ENCODE assay signal across 33 cellular contexts in the genomic region with DNA sequence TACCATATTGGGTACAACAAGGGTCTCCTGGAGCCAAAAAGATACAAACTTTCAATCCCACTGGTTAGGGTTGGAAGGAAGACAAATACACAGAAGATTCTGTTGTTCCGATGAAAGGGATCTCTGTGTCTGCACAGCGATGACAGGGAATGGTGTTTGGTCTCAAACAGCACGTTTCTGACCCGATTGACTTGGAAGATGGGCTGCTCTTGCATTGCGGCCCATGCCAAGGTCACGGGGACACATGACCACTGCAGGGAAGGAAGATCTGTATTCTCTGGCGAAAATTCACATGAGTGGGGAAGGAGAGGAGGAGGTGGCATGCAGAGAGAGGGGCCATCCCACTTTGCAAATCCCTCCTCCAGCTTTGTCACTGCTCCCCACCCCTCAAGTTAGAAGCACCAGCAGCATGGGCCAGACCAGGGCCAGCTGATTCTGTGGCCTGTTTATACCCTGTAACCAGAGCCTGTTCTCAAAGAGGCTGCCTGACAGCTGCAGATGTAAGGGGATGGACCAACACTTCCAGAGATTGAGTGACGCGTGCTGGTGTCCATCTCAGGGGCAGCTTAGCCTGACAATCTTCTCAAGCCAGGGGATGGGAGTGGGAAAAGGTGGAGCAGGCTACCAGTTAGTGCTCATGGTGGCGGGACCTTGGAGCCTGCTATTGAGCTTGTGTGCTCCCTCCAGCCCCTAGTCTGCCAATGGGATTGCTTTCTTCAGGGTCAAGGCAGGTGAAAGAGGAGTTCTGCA. TPM values are rescaled to one million over a fixed set of nuclear protein-coding genes. Genes with fewer than 3 reads are reported as not detected.
DNase-seq lines count a peak whose midpoint lies in the region; ATAC-seq and TF ChIP-seq lines count a peak whose summit lies in the region.
"Had no signal": no experiment of that assay in that cellular context is flagged by ENCODE, and none has a peak within 500 bp of the region (broad histone marks: within the 10 kb centered on the region; RNA-seq: fewer than 3 reads in every experiment).

No MANE protein-coding gene starts in this region.

- no peaks in the 10 kb centered on the region for H3K9me3 ChIP-seq in naive thymus-derived CD4-positive, alpha-beta T cell (ENCODE audit: control insufficient read depth in 2 of 3, low read length in 3 of 3)
- H3K9me3 ChIP-seq: breast epithelium, spleen, stomach, upper lobe of left lung had no signal

- H3K4me3 ChIP-seq in naive thymus-derived CD4-positive, alpha-beta T cell (ENCODE audit: low read length), result no peak overlapping the region
- H3K4me3 ChIP-seq: breast epithelium, GM12878, spleen, stomach, upper lobe of left lung had no signal

- H3K27ac Mint-ChIP-seq in naive thymus-derived CD4-positive, alpha-beta T cell, result no peak overlapping the region
- H3K27ac Mint-ChIP-seq in natural killer cell treated with Interleukin-12 subunit alpha and Interleukin-12 subunit beta and Interleukin-15 and Interleukin-18, amount 100 ng/mL, for 72 hours, result no peak overlapping the region
- H3K27ac Mint-ChIP-seq: activated CD4-positive, alpha-beta memory T cell treated with anti-CD3 and anti-CD28 coated beads, Interleukin-2, amount 10 ng/mL, durations not matched to agents 7 days and 5 days; activated naive CD4-positive, alpha-beta T cell treated with anti-CD3 and anti-CD28 coated beads, Interleukin-2, amount 50 U/mL, for 72 hours; activated T-helper 17 cell treated with anti-CD3 and anti-CD28 coated beads, Interleukin-2, amount 50 U/mL, for 72 hours; T-helper 2 cell treated with Interferon-gamma antibody and Interleukin-4, amounts not matched to agents 5 μg/mL and 100 μg/mL, for 36 hours had no signal

- intact Hi-C loops in naive thymus-derived CD4-positive, alpha-beta T cell (cut with micrococcal nuclease), result no loop called here

- H3K36me3 Mint-ChIP-seq in naive thymus-derived CD4-positive, alpha-beta T cell, result no peaks in the 10 kb centered on the region
- H3K36me3 Mint-ChIP-seq in natural killer cell treated with Interleukin-12 subunit alpha and Interleukin-12 subunit beta and Interleukin-15 and Interleukin-18, amount 100 ng/mL, for 72 hours, result no peaks in the 10 kb centered on the region
- H3K36me3 Mint-ChIP-seq: activated naive CD4-positive, alpha-beta T cell treated with anti-CD3 and anti-CD28 coated beads, Interleukin-2, amount 50 U/mL, for 72 hours had no signal

- H3K4me1 Mint-ChIP-seq in naive thymus-derived CD4-positive, alpha-beta T cell, result peaks cover 0 to 7% (median 0%) of the 10 kb centered on the region in 7 donors
- no peaks in the 10 kb centered on the region for H3K4me1 Mint-ChIP-seq in natural killer cell treated with Interleukin-12 subunit alpha and Interleukin-12 subunit beta and Interleukin-15 and Interleukin-18, amount 100 ng/mL, for 72 hours (ENCODE audit: low read depth in 2 of 2)
- H3K4me1 Mint-ChIP-seq: activated CD4-positive, alpha-beta memory T cell treated with anti-CD3 and anti-CD28 coated beads, Interleukin-2, amount 10 ng/mL, durations not matched to agents 7 days and 5 days; activated T-helper 17 cell treated with anti-CD3 and anti-CD28 coated beads, Interleukin-2, amount 50 U/mL, for 72 hours had no signal

- peak; percentile 14 for ATAC-seq in naive thymus-derived CD4-positive, alpha-beta T cell
- ATAC-seq in HG03520 (IDR thresholded peaks at IDR 0.05; ENCODE audit: unreplicated experiment), result no peak
- ATAC-seq in natural killer cell treated with Interleukin-12 subunit alpha and Interleukin-12 subunit beta and Interleukin-15 and Interleukin-18, amount 100 ng/mL, for 72 hours, result no peak
- ATAC-seq: activated naive CD4-positive, alpha-beta T cell treated with anti-CD3 and anti-CD28 coated beads, Interleukin-2, amount 50 U/mL, for 72 hours; activated T-helper 17 cell treated with anti-CD3 and anti-CD28 coated beads, Interleukin-2, amount 50 U/mL, for 72 hours; GM12878 had no signal

- no peaks in the 10 kb centered on the region for H3K9me3 Mint-ChIP-seq in naive thymus-derived CD4-positive, alpha-beta T cell
- H3K9me3 Mint-ChIP-seq in natural killer cell treated with Interleukin-12 subunit alpha and Interleukin-12 subunit beta and Interleukin-15 and Interleukin-18, amount 100 ng/mL, for 72 hours, result no peaks in the 10 kb centered on the region
- H3K9me3 Mint-ChIP-seq: activated CD4-positive, alpha-beta memory T cell treated with anti-CD3 and anti-CD28 coated beads, Interleukin-2, amount 10 ng/mL, durations not matched to agents 7 days and 5 days; activated naive CD4-positive, alpha-beta T cell treated with anti-CD3 and anti-CD28 coated beads, Interleukin-2, amount 50 U/mL, for 72 hours; activated T-helper 17 cell treated with anti-CD3 and anti-CD28 coated beads, Interleukin-2, amount 50 U/mL, for 72 hours; nephron progenitor cell; T-helper 2 cell treated with Interferon-gamma antibody and Interleukin-4, amounts not matched to agents 5 μg/mL and 100 μg/mL, for 36 hours had no signal

- no peaks in the 10 kb centered on the region for H3K27me3 ChIP-seq in naive thymus-derived CD4-positive, alpha-beta T cell (ENCODE audit: control insufficient read depth in 2 of 2, insufficient read depth in 2 of 2, low read length in 2 of 2)
- H3K27me3 ChIP-seq: breast epithelium, spleen, stomach, upper lobe of left lung had no signal

- POLR2A ChIA-PET in naive thymus-derived CD4-positive, alpha-beta T cell (lab: Charles Lee), result no interaction called here
- POLR2A ChIA-PET in HEK293T (lab: Yijun Ruan, JAX), result no interaction called here

- DNase-seq in NCI-H2029 (lab: John Stamatoyannopoulos, UW) (peak; percentile 2), NCI-H2029 treated with DMSO at 0.1 percent for 48 hours (lab: John Stamatoyannopoulos, UW) (no peak), HEK293T (ENCODE audit: extremely low spot score) (no peak)
- DNase-seq in naive thymus-derived CD4-positive, alpha-beta T cell, result no peak
- no peak for DNase-seq in natural killer cell treated with Interleukin-12 subunit alpha and Interleukin-12 subunit beta and Interleukin-15 and Interleukin-18, amount 100 ng/mL, for 72 hours (ENCODE audit: low spot score)
- DNase-seq: activated CD4-positive, alpha-beta memory T cell treated with anti-CD3 and anti-CD28 coated beads, Interleukin-2, amount 10 ng/mL, durations not matched to agents 7 days and 5 days; activated CD4-positive, alpha-beta T cell treated with anti-CD3 and anti-CD28 coated beads for 1 hour; effector CD8-positive, alpha-beta T cell; islet precursor cell; KBM-7; NCI-H187 treated with DMSO at 0.1 percent for 48 hours; NCI-H69; nephron progenitor cell; retina; spleen; stimulated activated CD8-positive, alpha-beta memory T cell treated with anti-CD3 and anti-CD28 coated beads, Interleukin-4, amount 100 ng/mL, for 48 hours; stomach; upper lobe of left lung had no signal

- no peak overlapping the region for H3K4me3 Mint-ChIP-seq in naive thymus-derived CD4-positive, alpha-beta T cell
- no peak overlapping the region for H3K4me3 Mint-ChIP-seq in natural killer cell treated with Interleukin-12 subunit alpha and Interleukin-12 subunit beta and Interleukin-15 and Interleukin-18, amount 100 ng/mL, for 72 hours
- H3K4me3 Mint-ChIP-seq: activated CD4-positive, alpha-beta memory T cell treated with anti-CD3 and anti-CD28 coated beads, Interleukin-2, amount 10 ng/mL, durations not matched to agents 7 days and 5 days; activated T-helper 17 cell treated with anti-CD3 and anti-CD28 coated beads, Interleukin-2, amount 50 U/mL, for 72 hours; nephron progenitor cell; T-helper 2 cell treated with Interferon-gamma antibody and Interleukin-4, amounts not matched to agents 5 μg/mL and 100 μg/mL, for 36 hours had no signal

- H3K27me3 Mint-ChIP-seq in naive thymus-derived CD4-positive, alpha-beta T cell, result peaks cover 0 to 2% (median 0%) of the 10 kb centered on the region in 5 donors
- H3K27me3 Mint-ChIP-seq in natural killer cell treated with Interleukin-12 subunit alpha and Interleukin-12 subunit beta and Interleukin-15 and Interleukin-18, amount 100 ng/mL, for 72 hours, result peaks cover 0 to 8% of the 10 kb centered on the region in 2 donors
- H3K27me3 Mint-ChIP-seq: activated CD4-positive, alpha-beta memory T cell treated with anti-CD3 and anti-CD28 coated beads, Interleukin-2, amount 10 ng/mL, durations not matched to agents 7 days and 5 days; activated T-helper 17 cell treated with anti-CD3 and anti-CD28 coated beads, Interleukin-2, amount 50 U/mL, for 72 hours had no signal

- CTCF ChIA-PET in naive thymus-derived CD4-positive, alpha-beta T cell (lab: Charles Lee), result no interaction called here
- CTCF ChIA-PET in HEK293T (lab: Yijun Ruan, JAX), result no interaction called here

- no peaks in the 10 kb centered on the region for H3K36me3 ChIP-seq in naive thymus-derived CD4-positive, alpha-beta T cell (ENCODE audit: control insufficient read depth in 2 of 3, insufficient read depth in 3 of 3, low read length in 3 of 3)
- H3K36me3 ChIP-seq: breast epithelium, spleen, stomach, upper lobe of left lung had no signal

- no peaks in the 10 kb centered on the region for H3K4me1 ChIP-seq in naive thymus-derived CD4-positive, alpha-beta T cell (ENCODE audit: control insufficient read depth in 2 of 2, insufficient read depth in 2 of 2, low read length in 2 of 2)
- H3K4me1 ChIP-seq: breast epithelium, spleen had no signal

- peak overlapping the region; percentile 59 for H3K27ac ChIP-seq in angular gyrus (ENCODE audit: low read depth, low read length)
- H3K27ac ChIP-seq in naive thymus-derived CD4-positive, alpha-beta T cell (ENCODE audit: low read depth, low read length), result no peak overlapping the region
- H3K27ac ChIP-seq in temporal lobe (ENCODE audit: low read depth, low read length), result peak overlapping the region; percentile 59
- H3K27ac ChIP-seq: 22Rv1, spleen, stomach had no signal

TF ChIP-seq in HEK293T, 16 proteins besides CTCF, POLR2A, EP300 and RAD21 (continues in another document):
- no peak for TF ChIP-seq ARNT (IDR thresholded peaks at IDR 0.05)
- no peak for TF ChIP-seq TARDBP (IDR thresholded peaks at IDR 0.05)
- no peak for TF ChIP-seq FOXM1 (IDR thresholded peaks at IDR 0.05; ENCODE audit: borderline replicate concordance)
- no peak for TF ChIP-seq BHLHE40 (IDR thresholded peaks at IDR 0.05; ENCODE audit: borderline replicate concordance)
- no peak for TF ChIP-seq HDGF (IDR thresholded peaks at IDR 0.05; ENCODE audit: borderline replicate concordance)
- TF ChIP-seq ZNF384 (IDR thresholded peaks at IDR 0.05), result no peak
- TF ChIP-seq NFRKB (IDR thresholded peaks at IDR 0.05), result no peak
- TF ChIP-seq FOXA1 (IDR thresholded peaks at IDR 0.05), result no peak
- no peak for TF ChIP-seq SP1 (IDR thresholded peaks at IDR 0.05)
- no peak for TF ChIP-seq FOXK2 (IDR thresholded peaks at IDR 0.05)
- TF ChIP-seq L3MBTL2 (conservative IDR thresholded peaks at IDR 0.05), result no peak
- no peak for TF ChIP-seq LEF1 (IDR thresholded peaks at IDR 0.05; ENCODE audit: borderline replicate concordance)
- TF ChIP-seq SUZ12 (IDR thresholded peaks at IDR 0.05), result no peak

RNA-seq across cellular contexts. Expression of a gene that starts 57.2 kb away (rescaled TPM):
- total RNA-seq in naive thymus-derived CD4-positive, alpha-beta T cell, result not detected
- polyA plus RNA-seq in naive thymus-derived CD4-positive, alpha-beta T cell, result not detected
- total RNA-seq in temporal lobe, result not detected
- not detected for total RNA-seq in natural killer cell treated with Interleukin-12 subunit alpha and Interleukin-12 subunit beta and Interleukin-15 and Interleukin-18, amount 100 ng/mL, for 72 hours
- total RNA-seq: activated CD4-positive, alpha-beta memory T cell treated with anti-CD3 and anti-CD28 coated beads, Interleukin-2, amount 10 ng/mL, durations not matched to agents 7 days and 5 days; activated naive CD4-positive, alpha-beta T cell treated with anti-CD3 and anti-CD28 coated beads, Interleukin-2, amount 50 U/mL, for 72 hours; activated T-helper 17 cell treated with anti-CD3 and anti-CD28 coated beads, Interleukin-2, amount 50 U/mL, for 72 hours; breast epithelium; epithelial cell of proximal tubule; GM12878; H4; lower leg skin; MCF 10A; osteocyte; Right ventricle myocardium inferior; spleen; stomach; upper lobe of left lung had no signal
- polyA plus RNA-seq: GM12878, spleen, stomach had no signal
